Comparison of ENCODE assay signal across 4 cellular contexts in genomic region chr7:143543288-143544038, GRCh38. TPM values are rescaled to one million over a fixed set of nuclear protein-coding genes. Genes with fewer than 3 reads are reported as not detected.
"Had no signal": no experiment of that assay in that cellular context is flagged by ENCODE, and none has a peak within 500 bp of the region (broad histone marks: within the 10 kb centered on the region; RNA-seq: fewer than 3 reads in every experiment).

No MANE protein-coding gene starts in this region.

RNA-seq across cellular contexts. Expression of gene CTAGE15, which starts 28.1 kb away (rescaled TPM):
- total RNA-seq: NCI-H460, OCI-LY7, SJCRH30, SK-MEL-5 had no signal
